9 cellular contexts compared by ENCODE assay signal in the genomic region with DNA sequence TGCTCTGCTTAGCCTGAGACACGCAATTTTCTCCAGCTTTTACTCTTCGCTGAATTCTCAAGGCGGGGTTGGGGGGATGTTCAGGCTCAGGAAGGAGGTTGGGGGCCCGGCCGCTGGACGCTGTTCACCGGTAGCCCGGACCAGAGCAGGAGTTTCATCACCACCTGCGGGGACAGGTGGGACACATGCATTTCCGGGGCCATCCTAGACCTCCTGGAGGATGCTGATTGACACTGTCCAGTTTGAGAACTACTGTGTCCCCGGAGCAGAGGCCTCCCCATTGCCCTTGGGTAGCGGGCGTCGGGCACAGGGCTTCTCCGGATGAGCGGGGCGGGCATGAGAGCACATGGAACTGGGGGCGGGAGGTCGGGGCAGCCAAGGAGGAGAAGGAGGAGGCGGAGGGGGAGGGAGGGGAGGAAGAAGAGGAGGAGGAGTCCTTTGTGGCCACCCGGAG.
DNase-seq lines count a peak whose midpoint lies in the region; ATAC-seq and TF ChIP-seq lines count a peak whose summit lies in the region.
"Had no signal": no experiment of that assay in that cellular context is flagged by ENCODE, and none has a peak within 500 bp of the region (broad histone marks: within the 10 kb centered on the region; RNA-seq: fewer than 3 reads in every experiment).

No MANE protein-coding gene starts in this region.

- no peak overlapping the region for H3K27ac ChIP-seq in heart right ventricle
- H3K27ac ChIP-seq in gastrocnemius medialis = no peak overlapping the region
- H3K27ac ChIP-seq in foreskin keratinocyte = no peak overlapping the region
- H3K27ac ChIP-seq: SJSA1 had no signal

- peaks cover 0 to 40% (median 20%) of the 10 kb centered on the region in 9 donors for H3K4me1 ChIP-seq in heart right ventricle
- H3K4me1 ChIP-seq in gastrocnemius medialis = peaks cover 5 to 9% of the 10 kb centered on the region in 2 donors
- H3K4me1 ChIP-seq in foreskin keratinocyte = no peaks in the 10 kb centered on the region
- H3K4me1 ChIP-seq: SJSA1 had no signal

- H3K27me3 ChIP-seq in heart right ventricle = peaks cover 16 to 58% (median 55%) of the 10 kb centered on the region in 7 donors
- peaks cover 49 to 58% (median 56%) of the 10 kb centered on the region in 3 donors for H3K27me3 ChIP-seq in gastrocnemius medialis
- peaks cover 89% of the 10 kb centered on the region for H3K27me3 ChIP-seq in foreskin keratinocyte

- H3K36me3 ChIP-seq in heart right ventricle (no peaks in the 10 kb centered on the region), gastrocnemius medialis (no peaks in the 10 kb centered on the region)
- H3K36me3 ChIP-seq: SJSA1 had no signal

- no peak for TF ChIP-seq POLR2A in gastrocnemius medialis (IDR thresholded peaks at IDR 0.05)

- WGBS in heart right ventricle, 2 donors = 20 to 26% methylated on average over 20 to 21 of the region's 21 CpGs

- peak overlapping the region in 8 of 10 donors; percentile 8 to 53 (median 46) for H3K4me3 ChIP-seq in heart right ventricle
- peak overlapping the region in 3 of 4 donors; percentile 3 to 40 (median 14) for H3K4me3 ChIP-seq in gastrocnemius medialis
- H3K4me3 ChIP-seq: SJSA1 had no signal

- peak in 1 of 8 donors; percentile 8 for ATAC-seq in heart right ventricle
- ATAC-seq in gastrocnemius medialis = no peak
- no peak for ATAC-seq in foreskin keratinocyte

- intact Hi-C loops in heart right ventricle (cut with DNase I) (loop anchor here in 4 of 10 donors (5.0 to 10.0 kb wide), 2 partner anchors 56 to 58 kb away; no protein-coding TSS in a partner anchor), gastrocnemius medialis (cut with DNase I; ENCODE audit: low total_unique reads) (no loop called here)

- TF ChIP-seq CTCF in heart right ventricle (IDR thresholded peaks at IDR 0.05) = no peak
- no peak for TF ChIP-seq CTCF in gastrocnemius medialis (IDR thresholded peaks at IDR 0.05 in 4 of 5, conservative IDR thresholded peaks at IDR 0.05 in 1 of 5)
- TF ChIP-seq CTCF in foreskin keratinocyte (conservative IDR thresholded peaks at IDR 0.05) = no peak

- H3K9me3 ChIP-seq in heart right ventricle (no peaks in the 10 kb centered on the region), gastrocnemius medialis (no peaks in the 10 kb centered on the region)
- H3K9me3 ChIP-seq: SJSA1 had no signal

- peak in 2 of 3 experiments; percentile 34 to 57 for DNase-seq in NCI-H1417 (lab: John Stamatoyannopoulos, UW)
- DNase-seq in NCI-H1417 treated with DMSO at 0.1 percent for 48 hours (lab: John Stamatoyannopoulos, UW) = no peak
- peak; percentile 29 for DNase-seq in NCI-H2171 treated with DMSO at 0.1 percent for 48 hours (lab: John Stamatoyannopoulos, UW)
- DNase-seq in heart right ventricle = no peak
- no peak for DNase-seq in gastrocnemius medialis
- no peak for DNase-seq in foreskin keratinocyte
- no peak for DNase-seq in GOT3 (lab: John Stamatoyannopoulos, UW)
- no peak for DNase-seq in stimulated activated naive CD4-positive, alpha-beta T cell treated with Interleukin-2 at 50 U/mL for 16 hours (lab: John Stamatoyannopoulos, UW)

- in situ Hi-C loops in gastrocnemius medialis (cut with MboI; ENCODE audit: low sequenced_read_pairs in 4 of 4) = no loop called here

Comparison
In these comparisons a context has a peak if more than half of its experiments do, and no peak if none do; other contexts are left out.
1. DNase-seq: peak in NCI-H1417 (2 of 3) and NCI-H2171 treated with DMSO at 0.1 percent for 48 hours (single experiment); none in NCI-H1417 treated with DMSO at 0.1 percent for 48 hours (single experiment), heart right ventricle (0 of 2), gastrocnemius medialis (0 of 2), foreskin keratinocyte (0 of 2), GOT3 (single experiment) and stimulated activated naive CD4-positive, alpha-beta T cell treated with Interleukin-2 at 50 U/mL for 16 hours (single experiment).